Comparison of ENCODE assay signal across 15 cellular contexts in the genomic region with DNA sequence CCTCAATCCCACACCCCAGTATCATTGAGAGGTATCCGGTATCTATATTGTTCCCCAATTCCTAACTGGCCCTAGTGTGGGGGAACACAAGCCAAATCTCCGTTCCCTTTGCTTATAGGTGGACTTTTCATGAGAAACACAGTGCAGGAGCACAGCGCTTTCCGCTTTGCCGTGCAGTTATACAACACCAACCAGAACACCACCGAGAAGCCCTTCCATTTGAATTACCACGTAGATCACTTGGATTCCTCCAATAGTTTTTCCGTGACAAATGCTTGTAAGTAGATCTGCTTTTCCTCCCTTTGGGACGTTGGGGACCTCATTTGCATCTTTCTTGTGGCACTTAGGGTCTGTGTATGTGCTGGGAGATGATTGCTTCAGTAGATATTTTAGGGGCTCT. TPM values are rescaled to one million over a fixed set of nuclear protein-coding genes. Genes with fewer than 3 reads are reported as not detected.
DNase-seq lines count a peak whose midpoint lies in the region; ATAC-seq and TF ChIP-seq lines count a peak whose summit lies in the region.
"Had no signal": no experiment of that assay in that cellular context is flagged by ENCODE, and none has a peak within 500 bp of the region (broad histone marks: within the 10 kb centered on the region; RNA-seq: fewer than 3 reads in every experiment).

No MANE protein-coding gene starts in this region.

- peak overlapping the region; percentile 83 for H3K4me2 ChIP-seq in osteoblast (ENCODE audit: insufficient read depth, low read length)

- H3K36me3 ChIP-seq in osteoblast (ENCODE audit: insufficient read depth, low read length) = no peaks in the 10 kb centered on the region
- H3K36me3 ChIP-seq: BE2C, neutrophil, tibial nerve had no signal

- peaks cover 23% of the 10 kb centered on the region for H3K27me3 Mint-ChIP-seq in T-helper 17 cell

- peaks cover 4% of the 10 kb centered on the region for H3K4me1 ChIP-seq in osteoblast (ENCODE audit: insufficient read depth, low read length)
- H3K4me1 ChIP-seq: BE2C had no signal

- H2AFZ ChIP-seq in osteoblast (ENCODE audit: low read length) = peak overlapping the region; percentile 28

- H3K4me3 ChIP-seq in AG09309 (ENCODE audit: control insufficient read depth, low read depth, low read length) (peak overlapping the region; percentile 49), epithelial cell of proximal tubule (ENCODE audit: low read depth, low read length) (peak overlapping the region; percentile 59), osteoblast (ENCODE audit: insufficient read depth, low read length) (peak overlapping the region; percentile 73)

- H3K9me3 ChIP-seq in T-helper 17 cell (ENCODE audit: control insufficient read depth, low read length, poor library complexity, severe bottlenecking) (no peaks in the 10 kb centered on the region), osteoblast (ENCODE audit: low read depth, low read length) (no peaks in the 10 kb centered on the region)
- H3K9me3 ChIP-seq: BE2C, neutrophil, tibial nerve had no signal

- DNase-seq in AG09309 (ENCODE audit: low read depth) (no peak), T-helper 17 cell (no peak), epithelial cell of proximal tubule (ENCODE audit: low read depth) (no peak), osteoblast (ENCODE audit: insufficient read length, low spot score, missing footprints) (no peak), cerebellar cortex (ENCODE audit: low spot score) (no peak), ureter (ENCODE audit: low spot score) (no peak), NCI-H510A (lab: John Stamatoyannopoulos, UW) (no peak)
- DNase-seq: BE2C, MV-4-11, SW 1271 had no signal

- H4K20me1 ChIP-seq in osteoblast (ENCODE audit: insufficient read depth, low read length) = no peaks in the 10 kb centered on the region

- no peaks in the 10 kb centered on the region for H3K36me3 Mint-ChIP-seq in T-helper 17 cell (ENCODE audit: low read depth)

- no peak overlapping the region for H3K27ac ChIP-seq in osteoblast (ENCODE audit: low read depth, low read length)
- H3K27ac ChIP-seq: neutrophil, tibial nerve had no signal

- no peaks in the 10 kb centered on the region for H3K27me3 ChIP-seq in osteoblast (ENCODE audit: insufficient read depth, low read length)
- H3K27me3 ChIP-seq: BE2C had no signal

- no peaks in the 10 kb centered on the region for H3K79me2 ChIP-seq in osteoblast (ENCODE audit: insufficient read depth, low read length)

- no peak for ATAC-seq in T-helper 17 cell
- ATAC-seq in HG02759 (IDR thresholded peaks at IDR 0.05; ENCODE audit: unreplicated experiment) = no peak
- ATAC-seq: activated CD4-positive, CD25-positive, alpha-beta regulatory T cell treated with anti-CD3 and anti-CD28 coated beads, Interleukin-2, amount 50 U/mL, for 24 hours had no signal

- peak overlapping the region; percentile 66 for H3K4me3 Mint-ChIP-seq in T-helper 17 cell

- peaks cover 8% of the 10 kb centered on the region for H3K4me1 Mint-ChIP-seq in T-helper 17 cell

- TF ChIP-seq CTCF in AG09309 (IDR thresholded peaks at IDR 0.05; ENCODE audit: control insufficient read depth, insufficient read depth, low read depth, low read length, missing control alignments) (no peak), epithelial cell of proximal tubule (conservative IDR thresholded peaks at IDR 0.05; ENCODE audit: low read depth, low read length) (no peak), osteoblast (IDR thresholded peaks at IDR 0.05; ENCODE audit: extremely low read depth, low read depth, low read length) (no peak)

- no peak overlapping the region for H3K27ac Mint-ChIP-seq in T-helper 17 cell

RNA-seq across cellular contexts. Expression of a gene that starts 1.6 kb away (rescaled TPM):
- under 1 TPM; 0.34 to 0.90 TPM for total RNA-seq in T-helper 17 cell
- total RNA-seq in epithelial cell of proximal tubule = under 0.01 and 0.80 TPM in 2 replicates
- 3.3 and 6.8 TPM in 2 replicates for total RNA-seq in osteoblast
- total RNA-seq in ureter = 3.5 TPM
- total RNA-seq: HT1080 had no signal
